ENCODE assay signal across 14 cellular contexts in the genomic region with DNA sequence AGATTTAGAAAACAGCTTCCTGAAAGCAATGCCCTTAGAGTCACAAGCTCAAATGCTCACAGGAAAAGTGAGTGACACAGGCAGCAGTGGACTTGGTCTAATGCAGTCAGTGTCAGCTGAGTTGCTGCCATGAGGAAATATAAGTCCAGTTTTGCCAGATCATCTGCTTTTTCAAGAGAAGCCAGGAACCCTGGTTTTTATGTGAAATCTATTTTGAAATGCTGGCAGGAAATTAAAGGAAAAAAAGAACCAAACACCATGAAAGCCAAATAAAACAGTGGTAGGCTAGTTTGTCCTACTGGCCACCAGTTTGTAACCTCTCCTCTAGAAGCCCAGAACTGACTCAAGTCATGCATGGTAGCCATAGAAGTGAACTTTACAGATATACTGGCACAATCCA.
A peak's percentile ranks its signal among the peaks of the same experiment; 100 is the strongest.
DNase-seq lines count a peak whose midpoint lies in the region; ATAC-seq, FAIRE-seq and TF ChIP-seq lines count a peak whose summit lies in the region.
"Had no signal": no experiment of that assay in that cellular context is flagged by ENCODE, and none has a peak within 500 bp of the region (broad histone marks: within the 10 kb centered on the region; RNA-seq: fewer than 3 reads in every experiment).

No MANE protein-coding gene starts in this region.

- no peaks in the 10 kb centered on the region for H3K9me1 ChIP-seq in endothelial cell of umbilical vein (replicated peaks; ENCODE audit: control insufficient read depth, extremely low read depth, insufficient read depth, low read length)

- BruUV-seq in PC-3 (replicated peaks; lab: Mats Ljungman, UMichigan) (no TSS peak), endothelial cell of umbilical vein (replicated peaks; lab: Mats Ljungman, UMichigan) (no TSS peak)

- H3K4me1 ChIP-seq in PC-3 (ENCODE audit: insufficient read depth, low read length) (peaks cover 37% of the 10 kb centered on the region), endothelial cell of umbilical vein (ENCODE audit: control insufficient read depth, extremely low read depth, insufficient read depth, low read length) (peaks cover 13% of the 10 kb centered on the region), testis (peaks cover 15% of the 10 kb centered on the region)

- intact Hi-C loops in PC-3 (cut with micrococcal nuclease) (no loop called here), endothelial cell of umbilical vein (cut with micrococcal nuclease) (loop anchor here (2.0 to 10.0 kb wide), 2 partner anchors 56 to 222 kb away; no protein-coding TSS in a partner anchor), testis (cut with DNase I; ENCODE audit: low total_unique reads) (loop anchor here (10.0 kb wide), 2 partner anchors 262 to 512 kb away; partner anchors contain the start of gene ZFP36L2)

- H3K9me3 Mint-ChIP-seq in mesothelial cell of epicardium, result peaks cover 7% of the 10 kb centered on the region
- H3K9me3 Mint-ChIP-seq: naive thymus-derived CD8-positive, alpha-beta T cell; stimulated activated naive CD8-positive, alpha-beta T cell treated with anti-CD3 and anti-CD28 coated beads, Interleukin-15, Interleukin-2, amounts not matched to agents 100 ng/mL and 50 ng/mL, for 24 hours had no signal

- no peak overlapping the region for H3K27ac ChIP-seq in PC-3 (ENCODE audit: low read length)
- no peak overlapping the region for H3K27ac ChIP-seq in endothelial cell of umbilical vein (ENCODE audit: insufficient read depth, low read depth, low read length)
- peak overlapping the region in 1 of 2 donors; percentile 5 for H3K27ac ChIP-seq in testis
- H3K27ac ChIP-seq: cardiac muscle cell had no signal

- H3K4me3 Mint-ChIP-seq in mesothelial cell of epicardium, result no peak overlapping the region
- H3K4me3 Mint-ChIP-seq: naive thymus-derived CD8-positive, alpha-beta T cell; stimulated activated naive CD8-positive, alpha-beta T cell treated with anti-CD3 and anti-CD28 coated beads, Interleukin-15, Interleukin-2, amounts not matched to agents 100 ng/mL and 50 ng/mL, for 24 hours had no signal

- dilution Hi-C loops in endothelial cell of umbilical vein (cut with MboI; ENCODE audit: extremely low pct_ligation_motif_present, low sequenced_read_pairs), result no loop called here

- H3K4me2 ChIP-seq in PC-3 (ENCODE audit: low read length), result no peak overlapping the region
- no peak overlapping the region for H3K4me2 ChIP-seq in endothelial cell of umbilical vein (ENCODE audit: insufficient read depth, low read length)

- no peak overlapping the region for H2AFZ ChIP-seq in PC-3 (ENCODE audit: low read length)
- no peak overlapping the region for H2AFZ ChIP-seq in endothelial cell of umbilical vein (ENCODE audit: low read depth, low read length)

- H3K4me3 ChIP-seq in PC-3 (ENCODE audit: low read length) (no peak overlapping the region), endothelial cell of umbilical vein (replicated peaks in 1 of 3; ENCODE audit: insufficient read depth in 1 of 3, low read depth in 1 of 3, low read length in 3 of 3) (no peak overlapping the region), testis (no peak overlapping the region)
- H3K4me3 ChIP-seq: cardiac muscle cell had no signal

- H3K27me3 Mint-ChIP-seq in mesothelial cell of epicardium (ENCODE audit: low read depth), result no peaks in the 10 kb centered on the region
- H3K27me3 Mint-ChIP-seq: naive thymus-derived CD8-positive, alpha-beta T cell; stimulated activated naive CD8-positive, alpha-beta T cell treated with anti-CD3 and anti-CD28 coated beads, Interleukin-15, Interleukin-2, amounts not matched to agents 100 ng/mL and 50 ng/mL, for 24 hours had no signal

- ATAC-seq in PC-3 (no peak; the same call in 1 of the 2 replicates), HG03442 (IDR thresholded peaks at IDR 0.05; ENCODE audit: unreplicated experiment) (no peak)
- ATAC-seq: naive thymus-derived CD8-positive, alpha-beta T cell had no signal

- DNase-seq in PC-3 (peak; percentile 29), endothelial cell of umbilical vein (ENCODE audit: low read depth, low spot score) (peak; percentile 31), mesothelial cell of epicardium (ENCODE audit: low spot score in 2 of 2, unreplicated experiment in 2 of 2) (no peak), testis (peak; percentile 37), germinal center (ENCODE audit: low spot score) (no peak), NAMALWA (ENCODE audit: low spot score) (no peak)
- DNase-seq in activated CD4-positive, alpha-beta T cell treated with anti-CD3 and anti-CD28 coated beads for 48 hours, result no peak
- DNase-seq: activated T-cell treated with anti-CD3 and anti-CD28 coated beads, Interleukin-2, amount 50 U/mL, for 1 hour; naive thymus-derived CD8-positive, alpha-beta T cell; NCI-H2081 treated with DMSO at 0.1 percent for 48 hours had no signal

- no peaks in the 10 kb centered on the region for H3F3A ChIP-seq in PC-3 (ENCODE audit: low read length, unreplicated experiment)

- H3K36me3 ChIP-seq in PC-3 (ENCODE audit: low read depth, low read length) (no peaks in the 10 kb centered on the region), endothelial cell of umbilical vein (ENCODE audit: control insufficient read depth in 2 of 2, extremely low read depth in 1 of 2, insufficient read depth in 2 of 2, low read length in 2 of 2) (no peaks in the 10 kb centered on the region), testis (ENCODE audit: low read depth, missing control alignments) (no peaks in the 10 kb centered on the region)
- H3K36me3 ChIP-seq: cardiac muscle cell had no signal

- H3K9ac ChIP-seq in PC-3 (ENCODE audit: low read length) (no peak overlapping the region), endothelial cell of umbilical vein (replicated peaks; ENCODE audit: extremely low read depth, insufficient read depth, low read length) (no peak overlapping the region)

- H3K9me2 ChIP-seq in PC-3 (replicated peaks; ENCODE audit: low read length), result no peaks in the 10 kb centered on the region

- no peaks in the 10 kb centered on the region for H3K36me3 Mint-ChIP-seq in mesothelial cell of epicardium

- peak overlapping the region; percentile 41 for H3K27ac Mint-ChIP-seq in mesothelial cell of epicardium
- H3K27ac Mint-ChIP-seq: stimulated activated naive CD8-positive, alpha-beta T cell treated with anti-CD3 and anti-CD28 coated beads, Interleukin-15, Interleukin-2, amounts not matched to agents 100 ng/mL and 50 ng/mL, for 24 hours had no signal

- H3K27me3 ChIP-seq in PC-3 (ENCODE audit: low read length), result no peaks in the 10 kb centered on the region
- H3K27me3 ChIP-seq in endothelial cell of umbilical vein (ENCODE audit: control insufficient read depth in 2 of 2, insufficient read depth in 2 of 2, low read length in 2 of 2), result no peaks in the 10 kb centered on the region
- no peaks in the 10 kb centered on the region for H3K27me3 ChIP-seq in testis
- H3K27me3 ChIP-seq: cardiac muscle cell had no signal

- POLR2A ChIA-PET in PC-3 (lab: Charles Lee; ENCODE audit: unreplicated experiment) (interaction anchor here (0.6 kb wide), 1 partner anchor 40 kb away, joined by 4 read pairs; no protein-coding TSS in a partner anchor), endothelial cell of umbilical vein (lab: Charles Lee) (no interaction called here)

- no peak for TF ChIP-seq POLR2A in endothelial cell of umbilical vein (IDR thresholded peaks at IDR 0.05; ENCODE audit: low read depth, low read length)
- no peak for TF ChIP-seq POLR2A in testis (IDR thresholded peaks at IDR 0.05)

- H3K9me3 ChIP-seq in PC-3 (ENCODE audit: low read length) (no peaks in the 10 kb centered on the region), endothelial cell of umbilical vein (replicated peaks; ENCODE audit: control insufficient read depth, insufficient read depth, low read length) (no peaks in the 10 kb centered on the region), testis (no peaks in the 10 kb centered on the region)

- H3K79me2 ChIP-seq in PC-3 (ENCODE audit: low read length) (no peaks in the 10 kb centered on the region), endothelial cell of umbilical vein (ENCODE audit: control insufficient read depth, insufficient read depth, low read length) (no peaks in the 10 kb centered on the region)

- no peak for FAIRE-seq in endothelial cell of umbilical vein (lab: Jason Lieb, UNC)
- FAIRE-seq: TTC549 had no signal

- TF ChIP-seq CTCF in PC-3 (conservative IDR thresholded peaks at IDR 0.05; ENCODE audit: low read depth, low read length) (no peak), endothelial cell of umbilical vein (IDR thresholded peaks at IDR 0.05; ENCODE audit: extremely low read depth in 1 of 2, insufficient read depth in 1 of 2, low read depth in 1 of 2, low read length in 2 of 2) (no peak), mesothelial cell of epicardium (IDR thresholded peaks at IDR 0.05; ENCODE audit: unreplicated experiment) (no peak), testis (IDR thresholded peaks at IDR 0.05) (no peak)

- H4K20me1 ChIP-seq in PC-3 (ENCODE audit: low read length) (no peaks in the 10 kb centered on the region), endothelial cell of umbilical vein (replicated peaks; ENCODE audit: control insufficient read depth, extremely low read depth, insufficient read depth, low read length) (no peaks in the 10 kb centered on the region)

- CTCF ChIA-PET in PC-3 (lab: Charles Lee) (no interaction called here), endothelial cell of umbilical vein (lab: Charles Lee) (interaction anchor here (1.0 to 4.1 kb wide), 5 partner anchors 22 to 658 kb away, joined by 3 to 92 read pairs (median 20); partner anchors contain the start of gene ZFP36L2)

- peaks cover 32% of the 10 kb centered on the region for H3K4me1 Mint-ChIP-seq in mesothelial cell of epicardium

TF ChIP-seq in endothelial cell of umbilical vein, 7 proteins besides CTCF, POLR2A, EP300 and RAD21:
- TF ChIP-seq FOS (IDR thresholded peaks at IDR 0.05; ENCODE audit: borderline replicate concordance, insufficient read depth, low read length), result no peak
- no peak for TF ChIP-seq GATA2 (IDR thresholded peaks at IDR 0.05; ENCODE audit: insufficient read depth, insufficient read length, low read depth, low read length)
- TF ChIP-seq MYC (IDR thresholded peaks at IDR 0.05; ENCODE audit: low read depth, low read length), result no peak
- no peak for TF ChIP-seq MAX (IDR thresholded peaks at IDR 0.05; ENCODE audit: insufficient read depth, insufficient read length)
- no peak for TF ChIP-seq EZH2 (IDR thresholded peaks at IDR 0.05; ENCODE audit: borderline replicate concordance, low read depth, low read length, severe bottlenecking)
- no peak for TF ChIP-seq JUN (IDR thresholded peaks at IDR 0.05; ENCODE audit: borderline replicate concordance, insufficient read depth, insufficient read length, low read depth)
- no peak for TF ChIP-seq POLR2AphosphoS5 (IDR thresholded peaks at IDR 0.05; ENCODE audit: insufficient read depth, low read depth, low read length)
TF ChIP-seq in endothelial cell of umbilical vein: peak in this region for 0.

Comparison
In these comparisons a context has a peak if more than half of its experiments do, and no peak if none do; other contexts are left out.
1. DNase-seq: peak in PC-3 (single experiment), endothelial cell of umbilical vein (single experiment) and testis (single experiment); none in mesothelial cell of epicardium (0 of 2), germinal center (single experiment), NAMALWA (single experiment) and activated CD4-positive, alpha-beta T cell treated with anti-CD3 and anti-CD28 coated beads for 48 hours (single experiment).